8 cellular contexts compared by ENCODE assay signal in the genomic region with DNA sequence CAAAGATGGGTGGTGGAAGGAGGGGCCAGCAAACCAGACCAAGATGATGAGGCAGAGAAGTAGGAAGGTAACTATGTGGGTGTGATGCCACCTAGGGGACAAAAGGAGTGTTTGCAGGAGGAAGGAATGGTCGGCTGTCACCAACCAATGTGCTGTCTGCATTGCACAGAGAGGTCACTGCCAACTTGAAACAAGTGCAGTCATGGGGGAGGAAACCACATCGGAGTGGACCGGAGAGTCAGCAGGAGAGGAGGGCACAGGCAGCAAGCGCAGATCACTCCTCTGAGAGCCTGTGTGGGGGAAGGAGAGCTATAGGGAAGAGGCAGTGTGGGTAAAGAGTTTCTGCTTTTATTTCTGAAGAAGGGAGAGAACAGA.
A peak's percentile ranks its signal among the peaks of the same experiment; 100 is the strongest.
DNase-seq lines count a peak whose midpoint lies in the region; ATAC-seq lines count a peak whose summit lies in the region.

No MANE protein-coding gene starts in this region.

- H3K4me3 Mint-ChIP-seq in memory B cell, result no peak overlapping the region

- no peaks in the 10 kb centered on the region for H4K20me1 ChIP-seq in BLaER1

- no peaks in the 10 kb centered on the region for H3K9me3 ChIP-seq in BLaER1
- no peaks in the 10 kb centered on the region for H3K9me3 ChIP-seq in effector memory CD4-positive, alpha-beta T cell (ENCODE audit: control insufficient read depth, low read length)

- peak overlapping the region; percentile 18; the same call in 1 of the 2 replicates for H3K9ac ChIP-seq in BLaER1

- no peaks in the 10 kb centered on the region for H3K9me3 Mint-ChIP-seq in memory B cell

- H3K27me3 ChIP-seq in BLaER1, result no peaks in the 10 kb centered on the region
- H3K27me3 ChIP-seq in effector memory CD4-positive, alpha-beta T cell (replicated peaks; ENCODE audit: control insufficient read depth, insufficient read depth, low read length, poor library complexity, severe bottlenecking), result no peaks in the 10 kb centered on the region

- H3K36me3 Mint-ChIP-seq in memory B cell, result no peaks in the 10 kb centered on the region

- no peak overlapping the region for H3K27ac ChIP-seq in BLaER1
- no peak overlapping the region for H3K27ac ChIP-seq in effector memory CD4-positive, alpha-beta T cell (ENCODE audit: insufficient read depth, low read length, poor library complexity, severe bottlenecking)

- no peak overlapping the region for H3K4me2 ChIP-seq in BLaER1

- H3K27me3 Mint-ChIP-seq in memory B cell, result no peaks in the 10 kb centered on the region

- no peaks in the 10 kb centered on the region for H3K4me1 Mint-ChIP-seq in memory B cell

- no peaks in the 10 kb centered on the region for H3K36me3 ChIP-seq in BLaER1
- no peaks in the 10 kb centered on the region for H3K36me3 ChIP-seq in effector memory CD4-positive, alpha-beta T cell (ENCODE audit: control insufficient read depth, insufficient read depth, low read length)

- DNase-seq in NCI-H2196 treated with DMSO at 0.1 percent for 48 hours (lab: John Stamatoyannopoulos, UW; ENCODE audit: unreplicated experiment) (peak; percentile 62), memory B cell (ENCODE audit: low spot score in 2 of 2) (peak; percentile 22 to 37)
- peak; percentile 14 to 37 for DNase-seq in activated CD4-positive, alpha-beta T cell treated with anti-CD3 and anti-CD28 coated beads for 4 hours
- DNase-seq in effector memory CD4-positive, alpha-beta T cell, result peak in 2 of 3 donors; percentile 2 to 7
- peak; percentile 5 to 7 for DNase-seq in stimulated activated CD8-positive, alpha-beta memory T cell treated with anti-CD3 and anti-CD28 coated beads, Interleukin-4, amount 100 ng/mL, for 4 hours (ENCODE audit: low read depth in 2 of 2, low spot score in 1 of 2)

- no peak overlapping the region for H3K27ac Mint-ChIP-seq in memory B cell

- ATAC-seq in GM18867 (IDR thresholded peaks at IDR 0.05; ENCODE audit: unreplicated experiment) (peak; percentile 97), HG03064 (IDR thresholded peaks at IDR 0.05; ENCODE audit: low read depth, unreplicated experiment) (peak; percentile 60), memory B cell (ENCODE audit: low read depth) (peak; percentile 65)

- H3K4me1 ChIP-seq in BLaER1, result peaks cover 8% of the 10 kb centered on the region
- no peaks in the 10 kb centered on the region for H3K4me1 ChIP-seq in effector memory CD4-positive, alpha-beta T cell (ENCODE audit: control insufficient read depth, insufficient read depth, low read length, poor library complexity, severe bottlenecking)

- H3K4me3 ChIP-seq in BLaER1, result no peak overlapping the region
- H3K4me3 ChIP-seq in effector memory CD4-positive, alpha-beta T cell (ENCODE audit: insufficient read depth, low read depth, low read length, poor library complexity, severe bottlenecking), result no peak overlapping the region

Comparison
In these comparisons a context has a peak if more than half of its experiments do, and no peak if none do; other contexts are left out.
1. DNase-seq: peak in every context shown above with its lines; median percentile 62 in NCI-H2196 treated with DMSO at 0.1 percent for 48 hours; 30 in memory B cell; 26 in activated CD4-positive, alpha-beta T cell treated with anti-CD3 and anti-CD28 coated beads for 4 hours; 6 in stimulated activated CD8-positive, alpha-beta memory T cell treated with anti-CD3 and anti-CD28 coated beads, Interleukin-4, amount 100 ng/mL, for 4 hours; 4 in effector memory CD4-positive, alpha-beta T cell.